Comparison of ENCODE assay signal across 8 cellular contexts in the genomic region with DNA sequence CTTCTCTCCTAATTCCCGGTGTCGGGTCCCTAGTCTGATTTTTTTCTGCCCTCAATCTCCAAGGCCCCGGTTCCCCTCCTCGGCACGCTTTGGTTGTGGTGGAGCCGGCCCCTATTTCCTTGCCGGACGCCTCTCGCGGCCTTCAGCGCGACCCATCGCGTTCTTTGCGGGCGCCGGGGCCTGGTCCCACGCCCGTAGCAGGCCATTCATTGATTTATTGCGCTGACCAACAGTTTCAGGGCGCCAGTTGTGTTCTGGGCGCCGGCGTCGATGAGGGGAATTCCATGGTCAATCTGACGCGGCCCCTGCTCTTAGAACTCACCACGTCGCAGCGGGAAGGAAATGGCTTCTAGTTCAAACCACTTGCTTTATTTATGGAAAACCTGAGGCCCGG. TPM values are rescaled to one million over a fixed set of nuclear protein-coding genes. Genes with fewer than 3 reads are reported as not detected.
DNase-seq lines count a peak whose midpoint lies in the region; ATAC-seq and TF ChIP-seq lines count a peak whose summit lies in the region.

No MANE protein-coding gene starts in this region.

- no peak for TF ChIP-seq CTCF in dorsolateral prefrontal cortex (IDR thresholded peaks at IDR 0.05 in 54 of 56, conservative IDR thresholded peaks at IDR 0.05 in 2 of 56; ENCODE audit: low read depth in 1 of 56, partially characterized antibody in 56 of 56)

- H3K27me3 Mint-ChIP-seq in memory B cell = no peaks in the 10 kb centered on the region

- no peaks in the 10 kb centered on the region for H3K9me3 Mint-ChIP-seq in memory B cell

- H3K27ac Mint-ChIP-seq in memory B cell = peak overlapping the region; percentile 97

- intact Hi-C loops in dorsolateral prefrontal cortex (cut with DNase I) = loop anchor here (2.0 to 10.0 kb wide), 5 partner anchors 86 to 297 kb away; partner anchors contain the start of genes AAMP (in 2 of the 2), BCS1L (in 2 of the 2), PNKD (in 2 of the 2) and ZNF142 (in 2 of the 2)

- H3K27me3 ChIP-seq in dorsolateral prefrontal cortex = no peaks in the 10 kb centered on the region

- ATAC-seq in memory B cell (ENCODE audit: low read depth) = peak; percentile 11
- no peak for ATAC-seq in GM21360 (IDR thresholded peaks at IDR 0.05; ENCODE audit: unreplicated experiment)

- peak overlapping the region; percentile 69 to 99 (median 92) for H3K4me3 ChIP-seq in dorsolateral prefrontal cortex

- DNase-seq in GM04504 (ENCODE audit: low read depth) = peak; percentile 42
- DNase-seq in GOT3 (lab: John Stamatoyannopoulos, UW) = peak; percentile 8
- DNase-seq in LoVo (ENCODE audit: low spot score) = peak; percentile 33
- DNase-seq in activated CD4-positive, alpha-beta T cell treated with anti-CD3 and anti-CD28 coated beads, Interleukin-2, amount 50 U/mL, for 1 hour = peak; percentile 57
- DNase-seq in dorsolateral prefrontal cortex = peak in 2 of 10 donors; percentile 21 to 48
- peak; percentile 37 to 46 for DNase-seq in memory B cell (ENCODE audit: low spot score in 2 of 2)
- peak; percentile 31 for DNase-seq in stimulated activated CD8-positive, alpha-beta memory T cell treated with anti-CD3 and anti-CD28 coated beads, Interleukin-15, amount 100 ng/mL, for 24 hours (ENCODE audit: low read depth)

- peak overlapping the region; percentile 65 to 98 (median 93) for H3K27ac ChIP-seq in dorsolateral prefrontal cortex

- peak overlapping the region; percentile 93 for H3K4me3 Mint-ChIP-seq in memory B cell

- peaks cover 40% of the 10 kb centered on the region for H3K4me1 Mint-ChIP-seq in memory B cell

- H3K36me3 Mint-ChIP-seq in memory B cell = peaks cover 5% of the 10 kb centered on the region

RNA-seq across cellular contexts. Expression of gene CNOT9, which starts 0.4 kb away (rescaled TPM):
- 10 to 100 TPM; 27.4 to 52.0 (median 37.4) TPM for total RNA-seq in dorsolateral prefrontal cortex

RNA-seq across cellular contexts. Expression of gene USP37, which starts 0.9 kb away (rescaled TPM):
- 10 to 100 TPM; 15.0 to 42.8 (median 26.7) TPM for total RNA-seq in dorsolateral prefrontal cortex

RNA-seq across cellular contexts. Expression of gene PLCD4, which starts 38.7 kb away (rescaled TPM):
- total RNA-seq in dorsolateral prefrontal cortex = 10 to 100 TPM in 14 of 120 experiments, 1 to 10 TPM in 106; 2.4 to 17.0 (median 6.2) TPM
